Comparison of ENCODE assay signal across 16 cellular contexts in the genomic region with DNA sequence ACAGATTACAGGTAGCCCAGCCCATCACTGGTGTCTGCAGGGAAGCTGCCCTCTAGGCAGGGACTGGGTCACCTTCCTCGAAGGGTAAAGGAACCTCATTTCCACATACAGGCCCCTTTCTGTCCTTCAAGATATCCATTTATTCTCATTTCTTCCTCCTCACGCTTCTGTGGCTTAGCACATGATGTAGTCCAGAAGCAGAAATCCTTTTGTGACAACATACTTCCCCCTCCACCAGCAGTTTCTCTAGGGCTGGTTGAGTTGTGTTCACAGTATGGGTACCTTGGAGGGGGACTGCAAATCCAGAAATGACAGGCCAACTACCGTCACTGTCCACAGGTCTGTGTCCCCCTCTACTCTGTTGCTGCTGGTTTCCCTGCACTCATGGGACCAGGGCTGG.
DNase-seq lines count a peak whose midpoint lies in the region; TF ChIP-seq lines count a peak whose summit lies in the region.
"Had no signal": no experiment of that assay in that cellular context is flagged by ENCODE, and none has a peak within 500 bp of the region (broad histone marks: within the 10 kb centered on the region; RNA-seq: fewer than 3 reads in every experiment).

No MANE protein-coding gene starts in this region.

- H3K9me3 Mint-ChIP-seq in mesothelial cell of epicardium: no peaks in the 10 kb centered on the region
- H3K9me3 Mint-ChIP-seq: CD8-positive, alpha-beta T cell had no signal

- peak; percentile 50 for DNase-seq in SIG-M5 treated with dmso at 0.1 percent for 504 hours (lab: John Stamatoyannopoulos, UW; ENCODE audit: unreplicated experiment)
- no peak for DNase-seq in SIG-M5 (lab: John Stamatoyannopoulos, UW)
- peak; percentile 9 for DNase-seq in SK-MEL-5 (ENCODE audit: low read depth, low spot score)
- DNase-seq in mesothelial cell of epicardium (ENCODE audit: low spot score in 2 of 2, unreplicated experiment in 2 of 2): no peak
- DNase-seq in iPS-NIHi11 (ENCODE audit: low spot score): no peak
- no peak for DNase-seq in H4 (ENCODE audit: low spot score)
- DNase-seq in GM20000 (ENCODE audit: low spot score): no peak
- DNase-seq: Calu3; CD8-positive, alpha-beta T cell; EL; GOT3; NCI-H1436; NCI-H1930; NCI-H226; NCI-H524 had no signal

- H3K4me3 Mint-ChIP-seq in mesothelial cell of epicardium: no peak overlapping the region
- H3K4me3 Mint-ChIP-seq: B cell; CD8-positive, alpha-beta T cell had no signal

- in situ Hi-C loops in SK-MEL-5 (cut with HindIII; ENCODE audit: low pct_unique_long_range_greater_than_20kb, low sequenced_read_pairs): no loop called here

- peak overlapping the region; percentile 41 for H3K27ac Mint-ChIP-seq in mesothelial cell of epicardium
- H3K27ac Mint-ChIP-seq: B cell; CD8-positive, alpha-beta T cell had no signal

- no peaks in the 10 kb centered on the region for H3K36me3 Mint-ChIP-seq in mesothelial cell of epicardium
- H3K36me3 Mint-ChIP-seq: CD8-positive, alpha-beta T cell had no signal

- no peaks in the 10 kb centered on the region for H3K27me3 Mint-ChIP-seq in mesothelial cell of epicardium (ENCODE audit: low read depth)

- TF ChIP-seq CTCF in mesothelial cell of epicardium (IDR thresholded peaks at IDR 0.05; ENCODE audit: unreplicated experiment): no peak
- TF ChIP-seq CTCF in GM20000 (IDR thresholded peaks at IDR 0.05; ENCODE audit: extremely low read depth, missing control alignments): no peak

- H3K4me1 Mint-ChIP-seq in mesothelial cell of epicardium: peaks cover 52% of the 10 kb centered on the region
- H3K4me1 Mint-ChIP-seq: B cell had no signal

Comparison
In these comparisons a context has a peak if more than half of its experiments do, and no peak if none do; other contexts are left out.
1. DNase-seq: peak in SIG-M5 treated with dmso at 0.1 percent for 504 hours (single experiment) and SK-MEL-5 (single experiment); none in SIG-M5 (single experiment), mesothelial cell of epicardium (0 of 2), iPS-NIHi11 (single experiment), H4 (single experiment) and GM20000 (single experiment).